ENCODE assay signal across 18 cellular contexts in the genomic region with DNA sequence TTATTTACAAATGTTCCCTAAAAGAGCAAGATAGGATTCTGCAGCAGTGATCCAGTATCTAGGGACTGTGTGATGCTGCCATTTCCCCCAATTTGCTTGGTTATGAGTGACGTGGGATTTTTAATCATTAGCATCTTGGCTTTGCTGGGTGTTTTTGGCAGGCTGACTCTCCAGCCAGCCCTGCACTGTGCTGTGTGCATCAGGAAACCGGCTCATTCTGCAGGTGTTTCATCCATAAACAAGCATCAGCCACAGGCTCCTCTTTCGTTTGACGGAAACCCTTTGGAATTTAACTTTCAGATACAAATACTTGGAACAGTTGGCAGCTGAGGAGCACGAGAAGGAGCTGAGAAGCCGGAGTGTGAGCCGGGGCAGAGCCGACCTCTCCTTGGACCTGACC.
DNase-seq lines count a peak whose midpoint lies in the region; ATAC-seq, FAIRE-seq and TF ChIP-seq lines count a peak whose summit lies in the region.
"Had no signal": no experiment of that assay in that cellular context is flagged by ENCODE, and none has a peak within 500 bp of the region (broad histone marks: within the 10 kb centered on the region; RNA-seq: fewer than 3 reads in every experiment).

No MANE protein-coding gene starts in this region.

- H3K36me3 ChIP-seq in DOHH2 (ENCODE audit: control insufficient read depth, low read length), result peaks cover 7% of the 10 kb centered on the region; the same call in 1 of the 2 replicates
- no peaks in the 10 kb centered on the region for H3K36me3 ChIP-seq in fibroblast of lung (ENCODE audit: control insufficient read depth, insufficient read depth, low read length)
- no peaks in the 10 kb centered on the region for H3K36me3 ChIP-seq in stomach
- H3K36me3 ChIP-seq: BLaER1 treated with 17β-estradiol and CSF1 and Interleukin-3, amounts not matched to agents 10 nM and 100 nM; ovary had no signal

- no peak for TF ChIP-seq EP300 in stomach (IDR thresholded peaks at IDR 0.05)

- H3K27ac ChIP-seq in DOHH2 (ENCODE audit: low read depth, low read length) (peak overlapping the region; percentile 72), fibroblast of lung (ENCODE audit: insufficient read depth, low read length) (peak overlapping the region; percentile 85), stomach (peak overlapping the region; percentile 40 to 65 (median 46))
- H3K27ac ChIP-seq: BLaER1 treated with 17β-estradiol and CSF1 and Interleukin-3, amounts not matched to agents 10 nM and 100 nM; ovary had no signal

- no peak for ATAC-seq in HG02981 (IDR thresholded peaks at IDR 0.05; ENCODE audit: unreplicated experiment)

- intact Hi-C loops in stomach (cut with DNase I; ENCODE audit: low total_unique reads), result no loop called here

- H3K4me1 ChIP-seq in DOHH2 (ENCODE audit: control insufficient read depth, low read length), result peaks cover 94% of the 10 kb centered on the region
- peaks cover 7% of the 10 kb centered on the region for H3K4me1 ChIP-seq in fibroblast of lung (ENCODE audit: control insufficient read depth, extremely low read depth, insufficient read depth, low read length)
- H3K4me1 ChIP-seq in stomach, result peaks cover 0 to 24% (median 8%) of the 10 kb centered on the region in 4 donors
- H3K4me1 ChIP-seq: BLaER1 treated with 17β-estradiol and CSF1 and Interleukin-3, amounts not matched to agents 10 nM and 100 nM had no signal

- FAIRE-seq in HTR-8/SVneo (lab: Jason Lieb, UNC), result no peak
- FAIRE-seq: GM18507, H1 had no signal

- H3F3A ChIP-seq in DOHH2 (ENCODE audit: control insufficient read depth, insufficient read depth), result peaks cover 6% of the 10 kb centered on the region; the same call in 1 of the 2 replicates

- TF ChIP-seq CTCF in DOHH2 (IDR thresholded peaks at IDR 0.05; ENCODE audit: low read depth, low read length, poor library complexity, severe bottlenecking) (no peak), fibroblast of lung (conservative IDR thresholded peaks at IDR 0.05 in 1 of 2, IDR thresholded peaks at IDR 0.05 in 1 of 2; ENCODE audit: low read depth in 1 of 2, low read length in 2 of 2) (no peak), stomach (IDR thresholded peaks at IDR 0.05) (no peak)

- peak overlapping the region; percentile 16 for H3K9ac ChIP-seq in fibroblast of lung (ENCODE audit: insufficient read depth, low read length)
- H3K9ac ChIP-seq: BLaER1 treated with 17β-estradiol and CSF1 and Interleukin-3, amounts not matched to agents 10 nM and 100 nM had no signal

- H4K20me1 ChIP-seq in DOHH2 (ENCODE audit: control insufficient read depth, insufficient read depth, low read depth, low read length) (no peaks in the 10 kb centered on the region), fibroblast of lung (ENCODE audit: control insufficient read depth, extremely low read depth, insufficient read depth, low read length) (no peaks in the 10 kb centered on the region)
- H4K20me1 ChIP-seq: BLaER1 treated with 17β-estradiol and CSF1 and Interleukin-3, amounts not matched to agents 10 nM and 100 nM had no signal

- H3K9me3 ChIP-seq in DOHH2 (ENCODE audit: control insufficient read depth, insufficient read depth, low read length) (no peaks in the 10 kb centered on the region), fibroblast of lung (ENCODE audit: control insufficient read depth, insufficient read depth, low read depth, low read length) (no peaks in the 10 kb centered on the region), stomach (no peaks in the 10 kb centered on the region)
- H3K9me3 ChIP-seq: BLaER1 treated with 17β-estradiol and CSF1 and Interleukin-3, amounts not matched to agents 10 nM and 100 nM; ovary had no signal

- H2AFZ ChIP-seq in fibroblast of lung (ENCODE audit: low read length), result no peak overlapping the region

- H3K9me2 ChIP-seq in DOHH2 (replicated peaks; ENCODE audit: control insufficient read depth, low read length), result no peaks in the 10 kb centered on the region

- no peak for TF ChIP-seq POLR2A in stomach (IDR thresholded peaks at IDR 0.05)

- peak overlapping the region; percentile 77 for H3K4me3 ChIP-seq in DOHH2 (ENCODE audit: low read length)
- H3K4me3 ChIP-seq in fibroblast of lung (replicated peaks in 1 of 4; ENCODE audit: control extremely low read depth in 1 of 4, insufficient read depth in 1 of 4, low read depth in 3 of 4, low read length in 4 of 4), result peak overlapping the region in 3 of 4 experiments; percentile 34 to 60 (median 45)
- H3K4me3 ChIP-seq in stomach, result peak overlapping the region in 2 of 4 donors; percentile 7 to 19
- H3K4me3 ChIP-seq: BLaER1 treated with 17β-estradiol and CSF1 and Interleukin-3, amounts not matched to agents 10 nM and 100 nM; ovary had no signal

- H3K4me2 ChIP-seq in DOHH2 (ENCODE audit: low read length), result peak overlapping the region; percentile 82
- peak overlapping the region; percentile 75 for H3K4me2 ChIP-seq in fibroblast of lung (ENCODE audit: extremely low read depth, insufficient read depth, low read length)
- H3K4me2 ChIP-seq: BLaER1 treated with 17β-estradiol and CSF1 and Interleukin-3, amounts not matched to agents 10 nM and 100 nM had no signal

- DNase-seq in RPMI7951 (ENCODE audit: low read depth), result peak; percentile 30
- DNase-seq in fibroblast of lung (ENCODE audit: low read depth in 2 of 2), result peak; percentile 3 to 85
- DNase-seq in stomach, result no peak
- no peak for DNase-seq in activated effector memory CD4-positive, alpha-beta T cell treated with Interleukin-2 at 50 U/mL for 16 hours
- no peak for DNase-seq in HTR-8/SVneo (ENCODE audit: insufficient read length, low spot score)
- no peak for DNase-seq in kidney tubule cell (ENCODE audit: low spot score)
- DNase-seq: activated naive CD4-positive, alpha-beta T cell treated with Interleukin-2 at 50 U/mL for 16 hours; KG1; NCI-H1048; NCI-H2081; ovary; stimulated activated CD4-positive, alpha-beta T cell treated with anti-CD3 and anti-CD28 coated beads, Interleukin-2, amount 100 ng/mL, for 48 hours; substantia nigra had no signal

- H3K79me2 ChIP-seq in DOHH2 (ENCODE audit: control insufficient read depth, low read length) (peaks cover 51% of the 10 kb centered on the region), fibroblast of lung (ENCODE audit: control insufficient read depth, insufficient read depth, low read length) (peaks cover 9% of the 10 kb centered on the region)

- H3K27me3 ChIP-seq in DOHH2 (ENCODE audit: control insufficient read depth, low read length) (no peaks in the 10 kb centered on the region), fibroblast of lung (ENCODE audit: control insufficient read depth, insufficient read depth, low read length) (no peaks in the 10 kb centered on the region), stomach (peaks cover 0 to 3% (median 0%) of the 10 kb centered on the region in 3 donors)
- H3K27me3 ChIP-seq: BLaER1 treated with 17β-estradiol and CSF1 and Interleukin-3, amounts not matched to agents 10 nM and 100 nM; ovary had no signal

- 40 to 58% (median 51%) methylated on average over 8 of the region's 8 CpGs for WGBS in stomach, 5 donors

Comparison
In these comparisons a context has a peak if more than half of its experiments do, and no peak if none do; other contexts are left out.
1. DNase-seq: peak in RPMI7951 (single experiment) and fibroblast of lung (2 of 2); none in stomach (single experiment), activated effector memory CD4-positive, alpha-beta T cell treated with Interleukin-2 at 50 U/mL for 16 hours (single experiment), HTR-8/SVneo (single experiment) and kidney tubule cell (single experiment).
2. Peak in every context shown above with its lines, with median percentiles within 50 percentile points of each other: H3K27ac ChIP-seq.